10 cellular contexts compared by ENCODE assay signal in the genomic region with DNA sequence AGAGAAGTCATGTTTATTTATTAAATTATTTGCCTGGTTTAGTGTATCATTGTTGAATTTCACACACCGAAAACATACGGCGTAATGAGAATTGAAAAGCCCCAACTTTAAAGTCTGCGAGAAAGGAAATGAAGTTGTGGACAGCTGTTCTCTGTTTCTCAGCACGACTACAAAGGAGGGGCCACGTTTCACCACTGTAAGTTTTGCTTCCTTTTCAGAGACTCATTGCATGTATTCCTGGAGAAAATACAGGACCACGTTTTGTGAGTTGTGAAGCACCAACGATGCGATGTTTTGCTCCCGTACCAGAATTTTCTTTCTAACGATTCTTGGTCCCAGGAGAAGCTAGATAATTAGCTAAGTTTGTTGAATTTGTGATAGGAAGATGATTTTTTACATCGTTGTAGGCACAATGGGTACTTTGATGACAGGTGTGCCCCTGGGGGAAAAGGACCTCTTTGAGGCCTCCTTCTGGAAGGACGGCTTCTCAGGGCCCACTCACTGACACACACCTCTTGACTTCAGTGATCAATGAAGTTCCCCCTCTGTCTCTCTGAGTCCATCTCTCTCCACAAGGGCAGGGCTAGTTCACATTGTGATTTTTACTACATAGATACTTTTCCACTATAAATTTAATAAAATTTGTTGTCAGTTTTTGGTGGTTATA. TPM values are rescaled to one million over a fixed set of nuclear protein-coding genes. Genes with fewer than 3 reads are reported as not detected.
DNase-seq lines count a peak whose midpoint lies in the region; ATAC-seq and TF ChIP-seq lines count a peak whose summit lies in the region.
"Had no signal": no experiment of that assay in that cellular context is flagged by ENCODE, and none has a peak within 500 bp of the region (broad histone marks: within the 10 kb centered on the region; RNA-seq: fewer than 3 reads in every experiment).

No MANE protein-coding gene starts in this region.

- H3K79me2 ChIP-seq in trophoblast cell (ENCODE audit: control insufficient read depth, insufficient read depth, low read length, poor library complexity) = no peaks in the 10 kb centered on the region

- H4K12ac ChIP-seq in trophoblast cell (ENCODE audit: low read depth, low read length) = no peak overlapping the region

- H3K14ac ChIP-seq in trophoblast cell (ENCODE audit: low read length) = no peak overlapping the region

- H3K23ac ChIP-seq in trophoblast cell (ENCODE audit: low read length) = no peak overlapping the region

- ATAC-seq in GM18511 (IDR thresholded peaks at IDR 0.05; ENCODE audit: unreplicated experiment) = peak; percentile 74
- ATAC-seq in GM21576 (IDR thresholded peaks at IDR 0.05; ENCODE audit: unreplicated experiment) = peak; percentile 66
- peak in 1 of 2 donors; percentile 48 for ATAC-seq in lower lobe of right lung

- no peak overlapping the region for H4K8ac ChIP-seq in trophoblast cell (ENCODE audit: low read depth, low read length)

- no peak overlapping the region for H3K18ac ChIP-seq in trophoblast cell (ENCODE audit: low read length)

- H3K27me3 ChIP-seq in lower lobe of right lung (ENCODE audit: low read depth) (no peaks in the 10 kb centered on the region), trophoblast cell (ENCODE audit: insufficient read depth, low read length) (no peaks in the 10 kb centered on the region)
- H3K27me3 ChIP-seq: neutrophil had no signal

- intact Hi-C loops in lower lobe of right lung (cut with DNase I) = no loop called here

- H2AFZ ChIP-seq in trophoblast cell (ENCODE audit: insufficient read depth, low read length, poor library complexity) = no peak overlapping the region

- H3K4ac ChIP-seq in trophoblast cell (ENCODE audit: low read depth, low read length) = no peak overlapping the region

- H3K27ac ChIP-seq in lower lobe of right lung = peak overlapping the region; percentile 38
- no peak overlapping the region for H3K27ac ChIP-seq in trophoblast cell (ENCODE audit: low read depth, low read length)
- H3K27ac ChIP-seq: neutrophil, SK-N-MC had no signal

- no peak overlapping the region for H2AK5ac ChIP-seq in trophoblast cell (ENCODE audit: low read length)

- H3K4me3 ChIP-seq in Jurkat, Clone E6-1 (ENCODE audit: low read length) = peak overlapping the region; percentile 26
- no peak overlapping the region for H3K4me3 ChIP-seq in lower lobe of right lung
- no peak overlapping the region for H3K4me3 ChIP-seq in trophoblast cell (ENCODE audit: low read depth, low read length)
- H3K4me3 ChIP-seq: SK-N-MC had no signal

- H2BK120ac ChIP-seq in trophoblast cell (ENCODE audit: insufficient read depth, low read length, poor library complexity) = no peak overlapping the region

- H3K4me1 ChIP-seq in lower lobe of right lung = peaks cover 9% of the 10 kb centered on the region
- H3K4me1 ChIP-seq in trophoblast cell (ENCODE audit: control insufficient read depth in 1 of 2, insufficient read depth in 2 of 2, low read length in 2 of 2) = no peaks in the 10 kb centered on the region

- H3K4me2 ChIP-seq in trophoblast cell (ENCODE audit: low read length) = no peak overlapping the region

- H3K9ac ChIP-seq in trophoblast cell (ENCODE audit: low read length) = no peak overlapping the region

- DNase-seq in Jurkat, Clone E6-1 (ENCODE audit: low read depth, low spot score) = peak; percentile 74
- DNase-seq in lower lobe of right lung = no peak
- no peak for DNase-seq in trophoblast cell
- DNase-seq in NCI-H510A (lab: John Stamatoyannopoulos, UW) = no peak
- DNase-seq in DMS 273 treated with DMSO at 0.1 percent for 48 hours (lab: John Stamatoyannopoulos, UW) = no peak
- DNase-seq in hippocampal formation (lab: John Stamatoyannopoulos, UW) = no peak

- H4K91ac ChIP-seq in trophoblast cell (ENCODE audit: low read depth, low read length) = no peak overlapping the region

- no peaks in the 10 kb centered on the region for H3K79me1 ChIP-seq in trophoblast cell (ENCODE audit: low read length)

- H3K9me3 ChIP-seq in lower lobe of right lung (no peaks in the 10 kb centered on the region), trophoblast cell (ENCODE audit: insufficient read depth, low read depth, low read length) (no peaks in the 10 kb centered on the region)
- H3K9me3 ChIP-seq: neutrophil had no signal

- H2BK5ac ChIP-seq in trophoblast cell (ENCODE audit: low read depth, low read length, poor library complexity) = no peak overlapping the region

- TF ChIP-seq CTCF in lower lobe of right lung (IDR thresholded peaks at IDR 0.05) = no peak

- no CpG with 5 or more reads among the region's 13 CpGs for WGBS in trophoblast cell (ENCODE audit: extremely low coverage, insufficient coverage, insufficient read length)

- no peak overlapping the region for H2BK12ac ChIP-seq in trophoblast cell (ENCODE audit: low read length)

- no peaks in the 10 kb centered on the region for H3K36me3 ChIP-seq in lower lobe of right lung
- no peaks in the 10 kb centered on the region for H3K36me3 ChIP-seq in trophoblast cell (ENCODE audit: control insufficient read depth in 1 of 2, insufficient read depth in 2 of 2, low read length in 2 of 2)
- H3K36me3 ChIP-seq: neutrophil had no signal

RNA-seq across cellular contexts. Expression of gene ACKR3, which starts 23.7 kb away (rescaled TPM):
- 2.1 TPM for polyA plus RNA-seq in Jurkat, Clone E6-1 (2012; ENCODE audit: insufficient read depth, insufficient read length)
- 12.6 TPM for total RNA-seq in lower lobe of right lung
- 301 and 313 TPM in 2 replicates for polyA plus RNA-seq in trophoblast cell (2013)
